ENCODE assay signal across 27 cellular contexts in the genomic region with DNA sequence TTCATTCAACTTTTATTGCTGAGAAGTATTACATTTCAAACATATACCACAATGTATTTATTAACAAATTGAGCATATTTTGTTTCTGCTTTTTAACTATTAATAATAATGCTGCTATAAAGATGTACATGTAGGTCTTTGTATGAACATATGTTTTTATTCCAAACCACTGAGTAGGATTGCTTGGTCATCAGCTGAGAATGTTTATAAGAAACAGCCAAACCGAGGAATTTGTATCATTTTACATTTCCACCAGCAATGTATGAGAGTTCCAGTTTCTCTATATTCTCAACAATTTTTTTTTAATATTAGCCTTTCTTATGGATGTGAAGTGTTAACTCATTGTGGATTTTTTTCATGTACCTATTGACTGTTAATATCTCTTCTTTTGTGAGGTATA.
A peak's percentile ranks its signal among the peaks of the same experiment; 100 is the strongest.
DNase-seq lines count a peak whose midpoint lies in the region; ATAC-seq and TF ChIP-seq lines count a peak whose summit lies in the region.
"Had no signal": no experiment of that assay in that cellular context is flagged by ENCODE, and none has a peak within 500 bp of the region (broad histone marks: within the 10 kb centered on the region; RNA-seq: fewer than 3 reads in every experiment).

No MANE protein-coding gene starts in this region.

- peaks cover 18% of the 10 kb centered on the region for H3K4me1 Mint-ChIP-seq in GM23338
- H3K4me1 Mint-ChIP-seq: B cell; CD8-positive, alpha-beta memory T cell had no signal

- peaks cover 10% of the 10 kb centered on the region; the same call in 2 of the 3 replicates for H3K36me3 Mint-ChIP-seq in GM23338 (ENCODE audit: low read depth)
- H3K36me3 Mint-ChIP-seq: CD8-positive, alpha-beta memory T cell had no signal

- H3K27me3 ChIP-seq in brain microvascular endothelial cell (replicated peaks) (no peaks in the 10 kb centered on the region), smooth muscle cell (ENCODE audit: low read depth) (no peaks in the 10 kb centered on the region), GM23338 (ENCODE audit: insufficient read depth) (no peaks in the 10 kb centered on the region), esophagus squamous epithelium (no peaks in the 10 kb centered on the region)
- H3K27me3 ChIP-seq: SJCRH30 had no signal

- intact Hi-C loops in esophagus squamous epithelium (cut with DNase I), result no loop called here

- H3K27ac Mint-ChIP-seq in GM23338, result no peak overlapping the region
- H3K27ac Mint-ChIP-seq: B cell; CD8-positive, alpha-beta memory T cell had no signal

- H3K27me3 Mint-ChIP-seq in GM23338 (ENCODE audit: insufficient read depth, low read depth, poor library complexity), result peaks cover 2% of the 10 kb centered on the region

- no peak overlapping the region for H3K9ac ChIP-seq in smooth muscle cell (ENCODE audit: low read depth)

- H3K36me3 ChIP-seq in brain microvascular endothelial cell (replicated peaks), result no peaks in the 10 kb centered on the region
- H3K36me3 ChIP-seq in smooth muscle cell (ENCODE audit: low read depth), result no peaks in the 10 kb centered on the region
- no peaks in the 10 kb centered on the region for H3K36me3 ChIP-seq in GM23338 (ENCODE audit: insufficient read depth)
- H3K36me3 ChIP-seq in esophagus squamous epithelium, result no peaks in the 10 kb centered on the region
- H3K36me3 ChIP-seq: SJCRH30 had no signal

- no peak for ATAC-seq in GM23338
- ATAC-seq: HCT116, Right ventricle myocardium inferior, SK-N-SH treated with all-trans-retinoic acid at 6 μM for 48 hours had no signal

- H3K4me1 ChIP-seq in smooth muscle cell (ENCODE audit: low read depth) (peaks cover 9% of the 10 kb centered on the region), GM23338 (ENCODE audit: insufficient read depth) (peaks cover 12% of the 10 kb centered on the region; the same call in 1 of the 2 replicates), esophagus squamous epithelium (no peaks in the 10 kb centered on the region)
- H3K4me1 ChIP-seq: SJCRH30 had no signal

- H3K9me3 ChIP-seq in smooth muscle cell (replicated peaks; ENCODE audit: low read depth), result no peaks in the 10 kb centered on the region
- H3K9me3 ChIP-seq in esophagus squamous epithelium, result no peaks in the 10 kb centered on the region
- H3K9me3 ChIP-seq: SJCRH30 had no signal

- H3K4me2 ChIP-seq in smooth muscle cell (peak overlapping the region; percentile 48), GM23338 (no peak overlapping the region)
- H3K4me2 ChIP-seq: PC-9 had no signal

- no peak for TF ChIP-seq POLR2A in esophagus squamous epithelium (IDR thresholded peaks at IDR 0.05)

- DNase-seq in HS-5 (ENCODE audit: low read depth) (peak; percentile 32), brain microvascular endothelial cell (peak; percentile 41), fibroblast of the conjunctiva (ENCODE audit: low read depth) (peak; percentile 2), smooth muscle cell (lab: John Stamatoyannopoulos, UW; ENCODE audit: unreplicated experiment) (no peak), NCI-H748 treated with DMSO at 0.1 percent for 48 hours (lab: John Stamatoyannopoulos, UW) (no peak), GM23338 (ENCODE audit: low spot score) (no peak), esophagus squamous epithelium (lab: John Stamatoyannopoulos, UW) (no peak)
- DNase-seq in activated CD4-positive, alpha-beta T cell treated with anti-CD3 and anti-CD28 coated beads, Interleukin-2, amount 50 U/mL, for 48 hours, result no peak
- DNase-seq: Calu3; CD8-positive, alpha-beta memory T cell; DMS79 treated with DMSO at 0.1 percent for 48 hours; Kasumi-1; MV-4-11; NCI-H1105; NCI-H1436 treated with DMSO at 0.1 percent for 48 hours; NCI-H1930; NCI-H2107; NCI-H524; NCI-H82; PC-9; SJCRH30 had no signal

- H3K9me2 ChIP-seq in GM23338 (ENCODE audit: insufficient read depth), result 0 out of 2 replicates have a peak, but pooled peaks cover 4% of the 10 kb centered on the region

- H4K20me1 ChIP-seq in smooth muscle cell (ENCODE audit: low read depth) (no peaks in the 10 kb centered on the region), GM23338 (replicated peaks; ENCODE audit: insufficient read depth) (no peaks in the 10 kb centered on the region)

- H3K27ac ChIP-seq in brain microvascular endothelial cell (no peak overlapping the region), smooth muscle cell (ENCODE audit: low read depth) (peak overlapping the region; percentile 43), GM23338 (ENCODE audit: low read depth) (no peak overlapping the region), esophagus squamous epithelium (no peak overlapping the region)
- H3K27ac ChIP-seq: C4-2B, HL-60, PC-9, SJCRH30 had no signal

- H2AFZ ChIP-seq in smooth muscle cell (ENCODE audit: low read depth), result peak overlapping the region; percentile 49
- H2AFZ ChIP-seq in GM23338, result no peak overlapping the region
- H2AFZ ChIP-seq: PC-9 had no signal

- 54% methylated on average over 1 of the region's 1 CpG for WGBS in smooth muscle cell (ENCODE audit: low lambda C conversion rate)
- 81 to 83% methylated on average over 1 of the region's 1 CpG for WGBS in esophagus squamous epithelium, 2 donors

- no peaks in the 10 kb centered on the region for H3K79me2 ChIP-seq in smooth muscle cell (ENCODE audit: low read depth)
- no peaks in the 10 kb centered on the region for H3K79me2 ChIP-seq in GM23338 (replicated peaks; ENCODE audit: insufficient read depth)

- TF ChIP-seq CTCF in brain microvascular endothelial cell (IDR thresholded peaks at IDR 0.05; ENCODE audit: low read depth, low read length, missing control alignments) (no peak), smooth muscle cell (IDR thresholded peaks at IDR 0.05; ENCODE audit: borderline replicate concordance, insufficient read depth, poor library complexity, severe bottlenecking) (no peak), GM23338 (conservative IDR thresholded peaks at IDR 0.05; ENCODE audit: low read depth in 2 of 2) (no peak), esophagus squamous epithelium (IDR thresholded peaks at IDR 0.05) (no peak)

- in situ Hi-C loops in brain microvascular endothelial cell (cut with HindIII; ENCODE audit: low pct_ligation_motif_present, low sequenced_read_pairs), result no loop called here

- H3K4me3 Mint-ChIP-seq in GM23338, result no peak overlapping the region
- H3K4me3 Mint-ChIP-seq: B cell; CD8-positive, alpha-beta memory T cell had no signal

- H3F3A ChIP-seq in smooth muscle cell (ENCODE audit: low read depth) (no peaks in the 10 kb centered on the region), GM23338 (replicated peaks; ENCODE audit: low read depth) (no peaks in the 10 kb centered on the region)

- peaks cover 7% of the 10 kb centered on the region for H3K9me3 Mint-ChIP-seq in GM23338

- H3K4me3 ChIP-seq in brain microvascular endothelial cell (ENCODE audit: low read depth, low read length) (no peak overlapping the region), smooth muscle cell (no peak overlapping the region), GM23338 (no peak overlapping the region), esophagus squamous epithelium (no peak overlapping the region)
- H3K4me3 ChIP-seq: PC-9, SJCRH30 had no signal

TF ChIP-seq in GM23338, 12 proteins besides CTCF, POLR2A, EP300 and RAD21 (continues in another document):
- TF ChIP-seq POLR2AphosphoS5 (IDR thresholded peaks at IDR 0.05; ENCODE audit: low read depth), result no peak
- TF ChIP-seq NANOG (IDR thresholded peaks at IDR 0.05; ENCODE audit: borderline replicate concordance), result no peak
- TF ChIP-seq ZNF331 (CRISPR knock-in tag; IDR thresholded peaks at IDR 0.05; ENCODE audit: low read depth), result no peak
- TF ChIP-seq REST (IDR thresholded peaks at IDR 0.05; ENCODE audit: unreplicated experiment), result no peak
- TF ChIP-seq CREB1 (CRISPR knock-in tag; IDR thresholded peaks at IDR 0.05; ENCODE audit: low read depth), result no peak
- TF ChIP-seq ETS1 (IDR thresholded peaks at IDR 0.05), result no peak
- no peak for TF ChIP-seq EZH2 (IDR thresholded peaks at IDR 0.05; ENCODE audit: low read depth, unreplicated experiment)

Comparison
In these comparisons a context has a peak if more than half of its experiments do, and no peak if none do; other contexts are left out.
1. DNase-seq: peak in HS-5 (single experiment), brain microvascular endothelial cell (single experiment) and fibroblast of the conjunctiva (single experiment); none in smooth muscle cell (single experiment), activated CD4-positive, alpha-beta T cell treated with anti-CD3 and anti-CD28 coated beads, Interleukin-2, amount 50 U/mL, for 48 hours (0 of 2), NCI-H748 treated with DMSO at 0.1 percent for 48 hours (single experiment), GM23338 (single experiment) and esophagus squamous epithelium (single experiment).